ENCODE assay signal across 8 cellular contexts in the genomic region with DNA sequence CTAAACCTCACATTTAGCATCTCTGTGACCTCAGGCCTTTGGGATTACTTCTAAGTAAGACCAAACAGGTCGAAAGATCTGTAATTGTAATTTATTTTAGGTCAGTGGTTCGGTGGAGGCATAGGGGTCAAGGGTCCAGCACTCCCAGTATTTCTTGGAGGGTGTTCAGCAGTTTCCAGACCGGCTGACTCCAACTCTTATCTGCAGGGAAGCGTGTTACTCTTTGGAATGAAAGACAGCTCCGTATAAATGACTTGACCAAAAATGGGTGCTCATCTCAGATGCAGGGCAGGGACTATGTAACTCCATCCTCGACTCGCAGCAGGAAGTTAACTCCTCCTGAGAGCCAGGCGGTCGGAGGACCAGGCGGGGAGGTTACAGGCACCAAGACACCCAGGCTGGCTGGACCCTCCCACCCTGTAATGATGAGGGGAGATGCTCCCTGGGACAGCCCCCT. TPM values are rescaled to one million over a fixed set of nuclear protein-coding genes. Genes with fewer than 3 reads are reported as not detected.
DNase-seq lines count a peak whose midpoint lies in the region; ATAC-seq, FAIRE-seq and TF ChIP-seq lines count a peak whose summit lies in the region.

No MANE protein-coding gene starts in this region.

- peaks cover 31% of the 10 kb centered on the region for H3K4me1 Mint-ChIP-seq in stimulated activated naive CD8-positive, alpha-beta T cell treated with anti-CD3 and anti-CD28 coated beads, Interleukin-15, Interleukin-2, amounts not matched to agents 100 ng/mL and 50 ng/mL, for 24 hours (ENCODE audit: low read depth)

- WGBS in K562 (ENCODE audit: insufficient coverage, low coverage, missing lambda C conversion rate) = 6% methylated on average over 5 of the region's 10 CpGs
- no CpG with 5 or more reads among the region's 10 CpGs for WGBS in mesendoderm (ENCODE audit: extremely low coverage, insufficient coverage, low lambda C conversion rate)
- WGBS in aorta, 2 donors = 0 to 1% methylated on average over 10 of the region's 10 CpGs

- H3K9me3 Mint-ChIP-seq in stimulated activated naive CD8-positive, alpha-beta T cell treated with anti-CD3 and anti-CD28 coated beads, Interleukin-15, Interleukin-2, amounts not matched to agents 100 ng/mL and 50 ng/mL, for 24 hours = no peaks in the 10 kb centered on the region

- H3K9me1 ChIP-seq in K562 (ENCODE audit: control insufficient read depth, insufficient read depth, low read length) = no peaks in the 10 kb centered on the region

- H3K27ac ChIP-seq in K562 (ENCODE audit: extremely low read depth, low read depth, low read length) (no peak overlapping the region), mesendoderm (ENCODE audit: low read depth, low read length) (no peak overlapping the region), aorta (ENCODE audit: low read depth in 1 of 2, low read length in 2 of 2) (peak overlapping the region; percentile 19 to 49)

- H3K4me1 ChIP-seq in K562 (replicated peaks in 1 of 2; ENCODE audit: control insufficient read depth in 2 of 2, insufficient read depth in 2 of 2, low read length in 2 of 2) (peaks cover 5 to 10% of the 10 kb centered on the region in 2 experiments; a peak in 4 of 5 replicates), mesendoderm (ENCODE audit: control insufficient read depth, low read depth, low read length) (no peaks in the 10 kb centered on the region), aorta (ENCODE audit: control insufficient read depth in 1 of 2, insufficient read depth in 2 of 2, low read length in 2 of 2) (no peaks in the 10 kb centered on the region)

- TF ChIP-seq CTCF in K562 (IDR thresholded peaks at IDR 0.05 in 2 of 3, conservative IDR thresholded peaks at IDR 0.05 in 1 of 3; ENCODE audit: insufficient read depth in 2 of 3, low read depth in 1 of 3, low read length in 3 of 3) = no peak

- no peaks in the 10 kb centered on the region for H3K27me3 ChIP-seq in K562 (ENCODE audit: control insufficient read depth in 2 of 2, insufficient read depth in 2 of 2, low read length in 2 of 2)
- no peaks in the 10 kb centered on the region for H3K27me3 ChIP-seq in mesendoderm (ENCODE audit: insufficient read depth, low read length, poor library complexity)
- no peaks in the 10 kb centered on the region for H3K27me3 ChIP-seq in aorta (ENCODE audit: control insufficient read depth in 1 of 2, insufficient read depth in 2 of 2, low read length in 1 of 2)

- peaks cover 43% of the 10 kb centered on the region for H3K79me2 ChIP-seq in K562 (ENCODE audit: control insufficient read depth, insufficient read depth, low read length)
- peaks cover 1% of the 10 kb centered on the region for H3K79me2 ChIP-seq in mesendoderm (ENCODE audit: control insufficient read depth, insufficient read depth, low read length)

- ATAC-seq in stimulated activated naive CD8-positive, alpha-beta T cell treated with anti-CD3 and anti-CD28 coated beads, Interleukin-15, Interleukin-2, amounts not matched to agents 100 U/mL and 50 U/mL, for 24 hours = no peak
- no peak for ATAC-seq in K562
- ATAC-seq in aorta (ENCODE audit: low FRiP score) = no peak
- ATAC-seq in GM18498 (IDR thresholded peaks at IDR 0.05; ENCODE audit: unreplicated experiment) = no peak

- H3K4me3 ChIP-seq in K562 (peak overlapping the region; percentile 87), mesendoderm (ENCODE audit: low read length) (peak overlapping the region; percentile 29), aorta (ENCODE audit: low read length in 2 of 2) (peak overlapping the region; percentile 7 to 50)

- no peaks in the 10 kb centered on the region for H3K27me3 Mint-ChIP-seq in stimulated activated naive CD8-positive, alpha-beta T cell treated with anti-CD3 and anti-CD28 coated beads, Interleukin-15, Interleukin-2, amounts not matched to agents 100 ng/mL and 50 ng/mL, for 24 hours

- H3K36me3 ChIP-seq in K562 (ENCODE audit: control insufficient read depth, insufficient read depth, low read length) = no peaks in the 10 kb centered on the region
- no peaks in the 10 kb centered on the region for H3K36me3 ChIP-seq in mesendoderm (ENCODE audit: control insufficient read depth, insufficient read depth, low read length)
- H3K36me3 ChIP-seq in aorta (ENCODE audit: control insufficient read depth in 1 of 2, insufficient read depth in 2 of 2, low read length in 1 of 2) = no peaks in the 10 kb centered on the region

- no peak overlapping the region for H2BK5ac ChIP-seq in mesendoderm (ENCODE audit: low read length)

- TF ChIP-seq POLR2A in K562 (conservative IDR thresholded peaks at IDR 0.05) = no peak

- H3K9me3 ChIP-seq in K562 (replicated peaks; ENCODE audit: control insufficient read depth, insufficient read depth, low read depth, low read length) (no peaks in the 10 kb centered on the region), aorta (ENCODE audit: control insufficient read depth, low read length) (no peaks in the 10 kb centered on the region)

- peak; percentile 11 for FAIRE-seq in K562 (lab: Jason Lieb, UNC)

- H3K4me2 ChIP-seq in K562 (ENCODE audit: insufficient read depth, low read length) (peak overlapping the region; percentile 83), mesendoderm (ENCODE audit: low read length) (peak overlapping the region; percentile 66)

- H3K56ac ChIP-seq in mesendoderm (ENCODE audit: low read length) = peak overlapping the region; percentile 75

- no peak overlapping the region for H3K18ac ChIP-seq in mesendoderm (ENCODE audit: low read length)

- H2BK120ac ChIP-seq in mesendoderm (ENCODE audit: low read depth, low read length) = no peak overlapping the region

- no TSS peak for BruUV-seq in K562 (replicated peaks; lab: Mats Ljungman, UMichigan)

- no peak overlapping the region for H4K5ac ChIP-seq in mesendoderm (ENCODE audit: low read length)

- H4K8ac ChIP-seq in mesendoderm (ENCODE audit: low read depth, low read length) = no peak overlapping the region

- H3K23ac ChIP-seq in mesendoderm (ENCODE audit: low read length) = no peak overlapping the region

- H3K9ac ChIP-seq in K562 (ENCODE audit: insufficient read depth in 1 of 2, low read depth in 2 of 2, low read length in 2 of 2) (peak overlapping the region in 1 of 2 experiments; percentile 88; a peak in 1 of 4 replicates), mesendoderm (ENCODE audit: low read length) (peak overlapping the region; percentile 48)

- DNase-seq in stimulated activated naive CD8-positive, alpha-beta T cell treated with anti-CD3 and anti-CD28 coated beads, Interleukin-15, Interleukin-2, amounts not matched to agents 100 U/mL and 50 U/mL, for 24 hours = no peak
- DNase-seq in K562 (ENCODE audit: extremely low read depth in 1 of 4, low spot score in 3 of 4) = no peak
- DNase-seq in mesendoderm = no peak
- no peak for DNase-seq in aorta
- no peak for DNase-seq in NCI-H146 (lab: John Stamatoyannopoulos, UW)
- no peak for DNase-seq in HuH-7 (ENCODE audit: low spot score)

- no peak for TF ChIP-seq RAD21 in K562 (CRISPR knock-in tag; conservative IDR thresholded peaks at IDR 0.05 in 1 of 2, IDR thresholded peaks at IDR 0.05 in 1 of 2)

- H3K79me1 ChIP-seq in mesendoderm (ENCODE audit: low read length) = no peaks in the 10 kb centered on the region

- peak overlapping the region; percentile 96 for H3K4me3 Mint-ChIP-seq in stimulated activated naive CD8-positive, alpha-beta T cell treated with anti-CD3 and anti-CD28 coated beads, Interleukin-15, Interleukin-2, amounts not matched to agents 100 ng/mL and 50 ng/mL, for 24 hours

- no peak overlapping the region for H2BK15ac ChIP-seq in mesendoderm (replicated peaks; ENCODE audit: low read depth)

- POLR2A ChIA-PET in K562 (lab: Yijun Ruan, JAX) = interaction anchor here (0.5 to 1.3 kb wide), 3 partner anchors 10 to 848 kb away, joined by 3 to 4 read pairs (median 3); no protein-coding TSS in a partner anchor

- peak overlapping the region; percentile 84 for H3K27ac Mint-ChIP-seq in stimulated activated naive CD8-positive, alpha-beta T cell treated with anti-CD3 and anti-CD28 coated beads, Interleukin-15, Interleukin-2, amounts not matched to agents 100 ng/mL and 50 ng/mL, for 24 hours

- no peak overlapping the region for H2AK5ac ChIP-seq in mesendoderm (ENCODE audit: low read length)

- H3K36me3 Mint-ChIP-seq in stimulated activated naive CD8-positive, alpha-beta T cell treated with anti-CD3 and anti-CD28 coated beads, Interleukin-15, Interleukin-2, amounts not matched to agents 100 ng/mL and 50 ng/mL, for 24 hours (ENCODE audit: low read depth) = peaks cover 4% of the 10 kb centered on the region

- TF ChIP-seq EP300 in K562 (IDR thresholded peaks at IDR 0.05; ENCODE audit: low read length) = no peak

- H2AFZ ChIP-seq in K562 (ENCODE audit: low read depth, low read length) = peak overlapping the region; percentile 88

- CTCF ChIA-PET in K562 (lab: Yijun Ruan, JAX; ENCODE audit: low intra/inter-chr PET ratio) = interaction anchor here (0.6 kb wide), 1 partner anchor 711 kb away, joined by 3 read pairs; no protein-coding TSS in a partner anchor

- no peaks in the 10 kb centered on the region for H4K20me1 ChIP-seq in K562 (replicated peaks; ENCODE audit: control insufficient read depth, insufficient read depth, low read length)

- no peak overlapping the region for H3K4ac ChIP-seq in mesendoderm (ENCODE audit: low read depth, low read length)

- intact Hi-C loops in K562 (cut with micrococcal nuclease) (no loop called here), aorta (cut with DNase I) (loop anchor here in 1 of 2 donors (5.0 to 10.0 kb wide), 2 partner anchors 41 to 88 kb away; no protein-coding TSS in a partner anchor)

- in situ Hi-C loops in K562 (cut with MboI) = no loop called here

RNA-seq across cellular contexts. Expression of a gene that starts 0.6 kb away (rescaled TPM):
- total RNA-seq in K562 (2011; cell fraction: chromatin; rRNA removed; ENCODE audit: low replicate concordance) = 27.5 and 173 TPM in 2 replicates
- 16.5 and 24.1 TPM in 2 replicates for total RNA-seq in K562 (2011; cell fraction: nucleolus; rRNA removed)
- total RNA-seq in K562 (2011; cell fraction: nucleoplasm; rRNA removed) = 44.7 and 60.8 TPM in 2 replicates
- total RNA-seq in K562 (2014; rRNA removed) = 11.0 and 12.2 TPM in 2 replicates
- 29.9 and 32.1 TPM in 2 replicates for total RNA-seq in K562 (2014; rRNA removed; fragmentation: Illumina TruSeq; extraction: Trizol)
- 24.0 and 26.8 TPM in 2 replicates for total RNA-seq in K562 (2015; rRNA removed; fragmentation: Illumina TruSeq; extraction: Trizol)
- total RNA-seq in K562 (2021) = 18.8 and 21.2 TPM in 2 replicates
- polyA plus RNA-seq in K562 (2011; rRNA removed) = 16.3 and 21.3 TPM in 2 replicates
- polyA plus RNA-seq in K562 (2011; cell fraction: cytosol; rRNA removed) = 1.8 and 3.9 TPM in 2 replicates
- polyA plus RNA-seq in K562 (2011; cell fraction: nucleus; rRNA removed) = 26.1 and 31.4 TPM in 2 replicates
- polyA plus RNA-seq in K562 (2012) = 7.4 and 10.1 TPM in 2 replicates
- polyA plus RNA-seq in K562 (2014; fragmentation: Illumina TruSeq; extraction: Trizol) = 11.0 and 14.7 TPM in 2 replicates
- polyA plus RNA-seq in K562 (2014; fragmentation: Nextera tagmentation; extraction: Ambion mirVana) = 1 to 10 TPM; 5.6 to 6.3 TPM
- polyA plus RNA-seq in K562 (2014; rRNA removed) = 11.6 and 12.3 TPM in 2 replicates
- polyA minus RNA-seq in K562 (2011; rRNA and poly(A)+ RNA removed) = 62.8 and 84.0 TPM in 2 replicates
- polyA minus RNA-seq in K562 (2011; cell fraction: cytosol; rRNA and poly(A)+ RNA removed) = 17.3 and 22.0 TPM in 2 replicates
- polyA minus RNA-seq in K562 (2011; cell fraction: nucleus; rRNA and poly(A)+ RNA removed) = 86.3 and 155 TPM in 2 replicates
- polyA plus RNA-seq in mesendoderm (2013, experiment 1 of 2) = 13.4 TPM
- polyA plus RNA-seq in mesendoderm (2013, experiment 2 of 2) = 13.1 TPM
- total RNA-seq in aorta = 10 to 100 TPM; 43.7 to 46.1 TPM
- 10 to 100 TPM in 1 of 2 donors, 1 to 10 TPM in 1; 6.6 to 21.5 TPM for polyA plus RNA-seq in aorta

Comparison
In these comparisons a context has a peak if more than half of its experiments do, and no peak if none do; other contexts are left out.
1. H3K27ac ChIP-seq: peak in aorta (2 of 2); none in K562 (single experiment) and mesendoderm (single experiment).
2. H3K4me3 ChIP-seq: peak in every context shown above with its lines; median percentile 87 in K562; 29 in mesendoderm; 28 in aorta.